8 cellular contexts compared by ENCODE assay signal in genomic region chr1:223700942-223701637, GRCh38. TPM values are rescaled to one million over a fixed set of nuclear protein-coding genes. Genes with fewer than 3 reads are reported as not detected.
A peak's percentile ranks its signal among the peaks of the same experiment; 100 is the strongest.
DNase-seq lines count a peak whose midpoint lies in the region; ATAC-seq, FAIRE-seq and TF ChIP-seq lines count a peak whose summit lies in the region.

No MANE protein-coding gene starts in this region.

- H3K9me3 Mint-ChIP-seq in activated naive CD8-positive, alpha-beta T cell (ENCODE audit: low read depth) = no peaks in the 10 kb centered on the region

- TF ChIP-seq RAD21 in A549 (conservative IDR thresholded peaks at IDR 0.05 in 1 of 2, IDR thresholded peaks at IDR 0.05 in 1 of 2) (peak in 1 of 2 experiments; percentile 4; a peak in 3 of 5 replicates), HCT116 (IDR thresholded peaks at IDR 0.05; ENCODE audit: low read depth) (no peak)

- RAD21 ChIA-PET in HCT116 (lab: Charles Lee; ENCODE audit: low non-redundant PET in 1 of 2, low total read pairs in 2 of 2, uncharacterized antibody in 2 of 2, unreplicated experiment in 2 of 2) = interaction anchor here in 1 of 2 experiments (0.9 kb wide), 1 partner anchor 71 kb away, joined by 3 read pairs; no protein-coding TSS in a partner anchor

- peak; percentile 90 to 96 for DNase-seq in A549 (ENCODE audit: low read depth in 1 of 2, low spot score in 1 of 2)
- DNase-seq in HCT116 (ENCODE audit: low read depth, low spot score) = peak; percentile 90
- DNase-seq in keratinocyte (ENCODE audit: low read depth, low spot score) = peak; percentile 83
- DNase-seq in suprapubic skin (ENCODE audit: low spot score in 2 of 2) = no peak
- no peak for DNase-seq in NCI-H1930 (lab: John Stamatoyannopoulos, UW)
- no peak for DNase-seq in prostate gland (ENCODE audit: low spot score)

- H3K4me3 ChIP-seq in A549 (no peak overlapping the region; the same call in 2 of the 3 replicates), HCT116 (replicated peaks in 1 of 2; ENCODE audit: low read depth in 1 of 2, low read length in 2 of 2) (peak overlapping the region; percentile 25 to 53), keratinocyte (ENCODE audit: control insufficient read depth in 2 of 3, extremely low read depth in 1 of 3, insufficient read depth in 2 of 3, low read depth in 1 of 3, low read length in 3 of 3) (peak overlapping the region in 2 of 3 experiments; percentile 47 to 55), suprapubic skin (no peak overlapping the region), prostate gland (no peak overlapping the region)

- FAIRE-seq in A549 (lab: Jason Lieb, UNC) (peak; percentile 46), keratinocyte (lab: Jason Lieb, UNC) (peak; percentile 58)

- H3K36me3 ChIP-seq in HCT116 (ENCODE audit: control insufficient read depth in 1 of 2, insufficient read depth in 2 of 2, low read length in 2 of 2) = no peaks in the 10 kb centered on the region
- H3K36me3 ChIP-seq in keratinocyte (ENCODE audit: control insufficient read depth in 2 of 2, extremely low read depth in 1 of 2, insufficient read depth in 2 of 2, low read length in 2 of 2) = no peaks in the 10 kb centered on the region
- H3K36me3 ChIP-seq in suprapubic skin = no peaks in the 10 kb centered on the region
- H3K36me3 ChIP-seq in prostate gland = no peaks in the 10 kb centered on the region

- BruUV-seq in HCT116 (replicated peaks; lab: Mats Ljungman, UMichigan) = TSS peak; percentile 70

- H3K9me3 ChIP-seq in A549 (no peaks in the 10 kb centered on the region), HCT116 (ENCODE audit: control insufficient read depth in 1 of 2, insufficient read depth in 1 of 2, low read depth in 1 of 2, low read length in 2 of 2) (no peaks in the 10 kb centered on the region), keratinocyte (ENCODE audit: control insufficient read depth, low read depth, low read length) (no peaks in the 10 kb centered on the region), suprapubic skin (no peaks in the 10 kb centered on the region), prostate gland (no peaks in the 10 kb centered on the region)

- H3K4me1 ChIP-seq in A549 (peaks cover 72% of the 10 kb centered on the region), HCT116 (ENCODE audit: control insufficient read depth in 1 of 2, insufficient read depth in 2 of 2, low read length in 2 of 2) (peaks cover 40 to 80% of the 10 kb centered on the region in 2 experiments), keratinocyte (ENCODE audit: control insufficient read depth, extremely low read depth, insufficient read depth, low read length) (peaks cover 42% of the 10 kb centered on the region), suprapubic skin (peaks cover 34% of the 10 kb centered on the region), prostate gland (replicated peaks) (no peaks in the 10 kb centered on the region)

- peak overlapping the region; percentile 91 for H3K27ac Mint-ChIP-seq in activated naive CD8-positive, alpha-beta T cell

- peak; percentile 56 for TF ChIP-seq POLR2A in A549 (IDR thresholded peaks at IDR 0.05; ENCODE audit: low read length)
- TF ChIP-seq POLR2A in HCT116 (IDR thresholded peaks at IDR 0.05; ENCODE audit: borderline replicate concordance, extremely low read depth, insufficient read depth, insufficient read length) = no peak
- no peak for TF ChIP-seq POLR2A in suprapubic skin (IDR thresholded peaks at IDR 0.05)
- no peak for TF ChIP-seq POLR2A in prostate gland (IDR thresholded peaks at IDR 0.05)

- intact Hi-C loops in HCT116 (cut with micrococcal nuclease) = loop anchor here (5.0 kb wide), 1 partner anchor 146 kb away; the partner anchor contains the start of gene TP53BP2
- intact Hi-C loops in prostate gland (cut with DNase I) = no loop called here

- CTCF ChIA-PET in A549 (lab: Yijun Ruan, JAX) (interaction anchor here (0.6 to 5.4 kb wide), 9 partner anchors 10 to 567 kb away, joined by 3 to 122 read pairs (median 5); partner anchors contain the start of genes CAPN2 and TP53BP2), HCT116 (lab: Charles Lee) (interaction anchor here (0.6 to 1.7 kb wide), 6 partner anchors 11 to 903 kb away, joined by 3 to 10 read pairs (median 4); partner anchors contain the start of gene CAPN2)

- peak overlapping the region; percentile 73 for H3K9ac ChIP-seq in HCT116 (ENCODE audit: low read length)
- peak overlapping the region; percentile 68 for H3K9ac ChIP-seq in keratinocyte (ENCODE audit: control insufficient read depth, extremely low read depth, insufficient read depth, low read length)

- peak; percentile 37 to 75; a peak in 3 of 5 replicates for TF ChIP-seq EP300 in A549 (IDR thresholded peaks at IDR 0.05)
- no peak for TF ChIP-seq EP300 in suprapubic skin (IDR thresholded peaks at IDR 0.05)

- peak overlapping the region; percentile 53 for H3K4me3 Mint-ChIP-seq in activated naive CD8-positive, alpha-beta T cell

- no peaks in the 10 kb centered on the region for H4K20me1 ChIP-seq in HCT116 (ENCODE audit: insufficient read depth)
- no peaks in the 10 kb centered on the region for H4K20me1 ChIP-seq in keratinocyte (ENCODE audit: control insufficient read depth, extremely low read depth, insufficient read depth, low read length)

- POLR2A ChIA-PET in A549 (lab: Yijun Ruan, JAX) = interaction anchor here (0.6 to 1.6 kb wide), 12 partner anchors 11 to 855 kb away, joined by 3 to 25 read pairs (median 5); partner anchors contain the start of genes CAPN2, FBXO28 and TP53BP2
- POLR2A ChIA-PET in HCT116 (lab: Charles Lee) = interaction anchor here (0.6 to 2.4 kb wide), 12 partner anchors 8 to 412 kb away, joined by 3 to 9 read pairs (median 4); partner anchors contain the start of gene CAPN2

- H3K27me3 ChIP-seq in HCT116 (ENCODE audit: insufficient read depth, low read length) (no peaks in the 10 kb centered on the region), keratinocyte (ENCODE audit: control insufficient read depth, extremely low read depth, insufficient read depth, low read length) (no peaks in the 10 kb centered on the region), suprapubic skin (no peaks in the 10 kb centered on the region), prostate gland (replicated peaks; ENCODE audit: insufficient read depth) (no peaks in the 10 kb centered on the region)

- WGBS in A549 (ENCODE audit: missing lambda C conversion rate) = 2% methylated on average over 6 of the region's 8 CpGs
- WGBS in suprapubic skin = 49% methylated on average over 6 of the region's 8 CpGs
- WGBS in prostate gland = 65% methylated on average over 8 of the region's 8 CpGs

- no peaks in the 10 kb centered on the region for H3K36me3 Mint-ChIP-seq in activated naive CD8-positive, alpha-beta T cell

- H3K9me1 ChIP-seq in keratinocyte (ENCODE audit: control insufficient read depth, extremely low read depth, insufficient read depth, low read length) = no peaks in the 10 kb centered on the region

- TF ChIP-seq CTCF in A549 (IDR thresholded peaks at IDR 0.05) (no peak), HCT116 (IDR thresholded peaks at IDR 0.05 in 2 of 3, conservative IDR thresholded peaks at IDR 0.05 in 1 of 3; ENCODE audit: borderline replicate concordance in 1 of 3, insufficient read depth in 1 of 3, low read depth in 2 of 3, low read length in 2 of 3) (no peak), keratinocyte (optimal IDR thresholded peaks at IDR 0.05 in 1 of 3, IDR thresholded peaks at IDR 0.05 in 1 of 3, conservative IDR thresholded peaks at IDR 0.05 in 1 of 3; ENCODE audit: extremely low read depth in 1 of 3, insufficient read depth in 2 of 3, low read length in 3 of 3) (no peak), suprapubic skin (IDR thresholded peaks at IDR 0.05) (no peak), prostate gland (IDR thresholded peaks at IDR 0.05) (no peak)

- H2AFZ ChIP-seq in HCT116 (ENCODE audit: low read depth, low read length, poor library complexity, severe bottlenecking) (no peak overlapping the region), keratinocyte (ENCODE audit: control insufficient read depth, low read length) (peak overlapping the region; percentile 31)

- H3K27me3 Mint-ChIP-seq in activated naive CD8-positive, alpha-beta T cell = no peaks in the 10 kb centered on the region

- dilution Hi-C loops in keratinocyte (cut with MboI; ENCODE audit: extremely low pct_ligation_motif_present, low sequenced_read_pairs) = no loop called here

- H3K79me2 ChIP-seq in HCT116 (ENCODE audit: insufficient read depth, low read length) = no peaks in the 10 kb centered on the region
- H3K79me2 ChIP-seq in keratinocyte (ENCODE audit: control insufficient read depth, insufficient read depth, low read length) = no peaks in the 10 kb centered on the region

- H3K4me1 Mint-ChIP-seq in activated naive CD8-positive, alpha-beta T cell (ENCODE audit: low read depth) = peaks cover 36% of the 10 kb centered on the region

- peak overlapping the region; percentile 95 to 99 for H3K27ac ChIP-seq in A549
- peak overlapping the region; percentile 87 for H3K27ac ChIP-seq in HCT116 (ENCODE audit: low read depth, low read length)
- H3K27ac ChIP-seq in keratinocyte (ENCODE audit: control insufficient read depth, insufficient read depth, low read length) = peak overlapping the region; percentile 93
- H3K27ac ChIP-seq in suprapubic skin = peak overlapping the region; percentile 87
- H3K27ac ChIP-seq in prostate gland = no peak overlapping the region

- ATAC-seq in A549 (peak; percentile 84 to 88), HCT116 (peak; percentile 79), HG03108 (IDR thresholded peaks at IDR 0.05; ENCODE audit: unreplicated experiment) (no peak)

- H3K4me2 ChIP-seq in A549 = peak overlapping the region; percentile 82
- peak overlapping the region; percentile 89 for H3K4me2 ChIP-seq in HCT116 (ENCODE audit: low read length)
- H3K4me2 ChIP-seq in keratinocyte (ENCODE audit: control insufficient read depth, extremely low read depth, insufficient read depth, low read depth, low read length) = peak overlapping the region; percentile 82

- H3K9me2 ChIP-seq in HCT116 (ENCODE audit: insufficient read depth) = no peaks in the 10 kb centered on the region

RNA-seq across cellular contexts. Expression of gene CAPN2, which starts 11.2 kb away (rescaled TPM):
- polyA plus RNA-seq in A549 (2011; rRNA removed) (199 and 217 TPM in 2 replicates), A549 (2017; fragmentation: RNase III; extraction: RNeasy Plus Mini Kit Qiagen cat#74134 plus additional on column Dnase treatment) (285 to 327 TPM (median 300 TPM) in 3 replicates), keratinocyte (278 to 366 TPM (median 350 TPM) in 3 replicates)
- polyA plus RNA-seq in A549 (2012; cell fraction: cytosol; rRNA removed) = 132 and 138 TPM in 2 replicates
- 115 and 134 TPM in 2 replicates for polyA plus RNA-seq in A549 (2012; cell fraction: nucleus; rRNA removed)
- polyA minus RNA-seq in A549 (2011; rRNA and poly(A)+ RNA removed) = 153 and 163 TPM in 2 replicates
- total RNA-seq in HCT116 (2021; ENCODE audit: unreplicated experiment) (173 TPM), suprapubic skin (10 to 100 TPM; 33.6 to 87.6 (median 44.0) TPM), prostate gland (100 to 1,000 TPM in 1 of 2 donors, 10 to 100 TPM in 1; 88.5 to 156 TPM)
- polyA plus RNA-seq in HCT116 (2012) = 180 and 187 TPM in 2 replicates
- 134 TPM for polyA plus RNA-seq in keratinocyte (2011; ENCODE audit: low read depth)
- polyA plus RNA-seq in keratinocyte (2011; cell fraction: cytosol; rRNA removed) = 291 and 382 TPM in 2 replicates
- 489 and 510 TPM in 2 replicates for polyA plus RNA-seq in keratinocyte (2011; cell fraction: nucleus; rRNA removed)
- polyA plus RNA-seq in keratinocyte (2012; ENCODE audit: low replicate concordance) = 174 and 413 TPM in 2 replicates
- polyA minus RNA-seq in keratinocyte = 279 to 391 TPM (median 316 TPM) in 3 replicates
- 330 TPM for polyA minus RNA-seq in keratinocyte (2011; cell fraction: cytosol; rRNA and poly(A)+ RNA removed)
- 168 and 240 TPM in 2 replicates for polyA minus RNA-seq in keratinocyte (2011; cell fraction: nucleus; rRNA and poly(A)+ RNA removed)

RNA-seq across cellular contexts. Expression of gene CAPN8, which starts 35.6 kb away (rescaled TPM):
- polyA plus RNA-seq in A549 (2011; rRNA removed) (1.5 and 2.4 TPM in 2 replicates), A549 (2017; fragmentation: RNase III; extraction: RNeasy Plus Mini Kit Qiagen cat#74134 plus additional on column Dnase treatment) (0.20 to 0.51 TPM (median 0.39 TPM) in 3 replicates), keratinocyte (2.5 to 4.7 TPM (median 3.0 TPM) in 3 replicates)
- 0.13 and 0.25 TPM in 2 replicates for polyA plus RNA-seq in A549 (2012; cell fraction: cytosol; rRNA removed)
- 1.5 and 2.3 TPM in 2 replicates for polyA plus RNA-seq in A549 (2012; cell fraction: nucleus; rRNA removed)
- polyA minus RNA-seq in A549 (2011; rRNA and poly(A)+ RNA removed) = 0.87 and 1.5 TPM in 2 replicates
- total RNA-seq in HCT116 (2021; ENCODE audit: unreplicated experiment) (0.54 TPM), suprapubic skin (1 to 10 TPM; 1.5 to 3.9 (median 2.7) TPM), prostate gland (1 to 10 TPM; 3.0 to 5.6 TPM)
- polyA plus RNA-seq in HCT116 (2012) = 0.17 and 0.25 TPM in 2 replicates
- 0.49 TPM for polyA plus RNA-seq in keratinocyte (2011; ENCODE audit: low read depth)
- polyA plus RNA-seq in keratinocyte (2011; cell fraction: cytosol; rRNA removed) = 0.58 and 0.79 TPM in 2 replicates
- 18.0 and 22.5 TPM in 2 replicates for polyA plus RNA-seq in keratinocyte (2011; cell fraction: nucleus; rRNA removed)
- polyA plus RNA-seq in keratinocyte (2012; ENCODE audit: low replicate concordance) = 1.2 and 2.8 TPM in 2 replicates
- polyA minus RNA-seq in keratinocyte = 1.7 to 3.0 TPM (median 2.1 TPM) in 3 replicates
- polyA minus RNA-seq in keratinocyte (2011; cell fraction: cytosol; rRNA and poly(A)+ RNA removed) = not detected
- 3.2 and 4.1 TPM in 2 replicates for polyA minus RNA-seq in keratinocyte (2011; cell fraction: nucleus; rRNA and poly(A)+ RNA removed)

Comparison
In these comparisons a context has a peak if more than half of its experiments do, and no peak if none do; other contexts are left out.
1. DNase-seq: peak in A549 (2 of 2), HCT116 (single experiment) and keratinocyte (single experiment); none in suprapubic skin (0 of 2), NCI-H1930 (0 of 2) and prostate gland (single experiment).
2. H3K27ac ChIP-seq: peak in A549 (2 of 2), HCT116 (single experiment), keratinocyte (single experiment) and suprapubic skin (single experiment); none in prostate gland (0 of 2).
3. H3K4me3 ChIP-seq: peak in HCT116 (2 of 2) and keratinocyte (2 of 3); none in A549 (single experiment), suprapubic skin (single experiment) and prostate gland (0 of 2).
4. Of the 6 proteins assayed by ChIP-seq in both A549 and HCT116: peak only in A549: MAX and POLR2A; only in HCT116: none; in both: none; in neither: 2; mixed calls (peak in some experiments, not most) for 2.
5. Peak in every context shown above with its lines, with median percentiles within 50 percentile points of each other: H3K4me2 ChIP-seq.